Comparison of ENCODE assay signal across 25 cellular contexts in the genomic region with DNA sequence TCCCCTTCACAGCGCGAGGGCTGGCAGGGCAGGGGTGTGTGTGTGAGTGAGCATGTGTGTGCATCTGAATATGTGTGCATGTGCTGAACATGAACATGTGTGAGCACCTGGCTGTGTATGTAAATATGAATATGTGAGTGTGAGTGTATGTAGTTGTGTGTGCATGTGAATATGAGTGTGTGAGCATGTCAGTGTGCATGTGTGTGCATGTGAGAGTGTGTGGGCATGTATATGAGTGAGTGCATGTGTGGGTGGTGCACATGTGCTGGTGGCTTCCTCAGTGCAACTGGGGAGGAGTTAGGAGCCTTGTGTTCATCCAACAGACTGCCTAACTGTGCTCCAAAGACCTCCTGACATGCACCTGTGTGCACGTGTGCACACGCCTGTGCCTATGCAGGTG. TPM values are rescaled to one million over a fixed set of nuclear protein-coding genes. Genes with fewer than 3 reads are reported as not detected.
DNase-seq lines count a peak whose midpoint lies in the region; ATAC-seq, FAIRE-seq and TF ChIP-seq lines count a peak whose summit lies in the region.
"Had no signal": no experiment of that assay in that cellular context is flagged by ENCODE, and none has a peak within 500 bp of the region (broad histone marks: within the 10 kb centered on the region; RNA-seq: fewer than 3 reads in every experiment).

No MANE protein-coding gene starts in this region.

- FAIRE-seq in GM12878 (lab: Jason Lieb, UNC): no peak
- FAIRE-seq in kidney (lab: Jason Lieb, UNC): no peak
- FAIRE-seq: D721Med, endothelial cell of umbilical vein had no signal

- TF ChIP-seq CTCF in GM13976 (IDR thresholded peaks at IDR 0.05; ENCODE audit: borderline replicate concordance, control extremely low read depth, extremely low read depth, insufficient read depth, missing control alignments) (no peak), GM12878 (IDR thresholded peaks at IDR 0.05 in 2 of 3, conservative IDR thresholded peaks at IDR 0.05 in 1 of 3; ENCODE audit: control insufficient read depth in 2 of 3, extremely low read depth in 1 of 3, insufficient read depth in 1 of 3, low read depth in 3 of 3, low read length in 3 of 3) (no peak), kidney (IDR thresholded peaks at IDR 0.05; ENCODE audit: borderline replicate concordance, extremely low read depth, insufficient read depth) (no peak)

- ATAC-seq in GM12878: peak; percentile 35
- ATAC-seq in GM18511 (IDR thresholded peaks at IDR 0.05; ENCODE audit: unreplicated experiment): no peak
- ATAC-seq: left cardiac atrium had no signal

- no peak overlapping the region for H3K18ac ChIP-seq in mesendoderm (ENCODE audit: low read length)

- H3K27me3 ChIP-seq in GM12878 (replicated peaks in 1 of 2; ENCODE audit: control insufficient read depth in 2 of 2, insufficient read depth in 2 of 2, low read length in 1 of 2) (peaks cover 6 to 9% of the 10 kb centered on the region in 2 experiments; a peak in 3 of 4 replicates), mesendoderm (ENCODE audit: insufficient read depth, low read length, poor library complexity) (peaks cover 8% of the 10 kb centered on the region)

- H3K9ac ChIP-seq in GM12878 (ENCODE audit: control insufficient read depth, insufficient read depth, low read length): no peak overlapping the region
- no peak overlapping the region for H3K9ac ChIP-seq in mesendoderm (ENCODE audit: low read length)
- no peak overlapping the region for H3K9ac ChIP-seq in kidney (ENCODE audit: low read length in 2 of 2)
- H3K9ac ChIP-seq: SK-N-SH had no signal

- no peaks in the 10 kb centered on the region for H3K79me2 ChIP-seq in GM12878 (ENCODE audit: control insufficient read depth, insufficient read depth, low read length)
- H3K79me2 ChIP-seq in mesendoderm (ENCODE audit: control insufficient read depth, insufficient read depth, low read length): no peaks in the 10 kb centered on the region

- DNase-seq in Ammon's horn (ENCODE audit: low spot score) (peak; percentile 65), GM13976 (ENCODE audit: low spot score) (peak; percentile 50), GM12878 (ENCODE audit: low read depth, low spot score) (no peak), mesendoderm (no peak), kidney (no peak), pons (ENCODE audit: low spot score) (no peak), GDM1 (lab: John Stamatoyannopoulos, UW) (no peak)
- DNase-seq: ACHN; activated CD4-positive, alpha-beta T cell treated with anti-CD3 and anti-CD28 coated beads, Interleukin-2, amount 50 U/mL, for 1 hour; adrenal gland; left cardiac atrium; mammary epithelial cell; NCI-H1436 treated with DMSO at 0.1 percent for 48 hours; SK-N-SH; stimulated activated CD4-positive, alpha-beta T cell treated with anti-CD3 and anti-CD28 coated beads, Interleukin-1b, Interleukin-23, amount 100 ng/mL, for 48 hours had no signal

- H3K36me3 ChIP-seq in GM12878 (ENCODE audit: control insufficient read depth in 2 of 2, insufficient read depth in 2 of 2, low read length in 1 of 2) (no peaks in the 10 kb centered on the region), mesendoderm (ENCODE audit: control insufficient read depth, insufficient read depth, low read length) (no peaks in the 10 kb centered on the region), kidney (ENCODE audit: control insufficient read depth in 1 of 2, insufficient read depth in 2 of 2, low read length in 2 of 2) (no peaks in the 10 kb centered on the region)
- H3K36me3 ChIP-seq: adrenal gland, thoracic aorta had no signal

- no peak overlapping the region for H2AFZ ChIP-seq in GM12878 (ENCODE audit: control insufficient read depth, low read depth, low read length)

- peaks cover 2% of the 10 kb centered on the region; the same call in 1 of the 2 replicates for H3K4me1 ChIP-seq in GM12878 (ENCODE audit: control insufficient read depth, insufficient read depth, low read length)
- no peaks in the 10 kb centered on the region for H3K4me1 ChIP-seq in mesendoderm (ENCODE audit: control insufficient read depth, low read depth, low read length)
- H3K4me1 ChIP-seq in kidney (ENCODE audit: control insufficient read depth in 1 of 2, insufficient read depth in 1 of 2, low read depth in 1 of 2, low read length in 2 of 2): no peaks in the 10 kb centered on the region
- H3K4me1 ChIP-seq: adrenal gland had no signal

- no peak overlapping the region for H3K4ac ChIP-seq in mesendoderm (ENCODE audit: low read depth, low read length)

- in situ Hi-C loops in GM13976 (cut with MboI; ENCODE audit: low sequenced_read_pairs, unreplicated experiment): no loop called here
- in situ Hi-C loops in GM12878 (cut with MboI): no loop called here

- no peak for TF ChIP-seq POLR2A in GM12878 (IDR thresholded peaks at IDR 0.05; ENCODE audit: low read depth, low read length)

- no peaks in the 10 kb centered on the region for H3K9me3 ChIP-seq in GM12878 (replicated peaks; ENCODE audit: control insufficient read depth, insufficient read depth, low read length)
- H3K9me3 ChIP-seq in kidney (ENCODE audit: control insufficient read depth in 1 of 2, low read length in 2 of 2): no peaks in the 10 kb centered on the region
- H3K9me3 ChIP-seq: adrenal gland, SK-N-SH, thoracic aorta had no signal

- RAD21 ChIA-PET in GM12878 (lab: Charles Lee; ENCODE audit: unreplicated experiment): no interaction called here

- H2BK120ac ChIP-seq in mesendoderm (ENCODE audit: low read depth, low read length): no peak overlapping the region

- CTCF ChIA-PET in GM12878 (lab: Yijun Ruan, JAX): interaction anchor here (1.3 kb wide), 1 partner anchor 9 kb away, joined by 3 read pairs; no protein-coding TSS in a partner anchor

- H3K27ac ChIP-seq in GM12878 (ENCODE audit: control insufficient read depth, insufficient read depth) (no peak overlapping the region), mesendoderm (ENCODE audit: low read depth, low read length) (no peak overlapping the region), kidney (ENCODE audit: low read depth in 2 of 2, low read length in 2 of 2) (no peak overlapping the region)
- H3K27ac ChIP-seq: adrenal gland, skin epidermis, thoracic aorta had no signal

- BruUV-seq in GM12878 (replicated peaks; lab: Mats Ljungman, UMichigan): no TSS peak

- H3K4me2 ChIP-seq in GM12878 (ENCODE audit: control insufficient read depth, insufficient read depth) (no peak overlapping the region), mesendoderm (ENCODE audit: low read length) (no peak overlapping the region)

- TF ChIP-seq RAD21 in GM12878 (IDR thresholded peaks at IDR 0.05; ENCODE audit: insufficient read depth, low read depth, low read length): no peak

- H3K23ac ChIP-seq in mesendoderm (ENCODE audit: low read length): no peak overlapping the region

- POLR2A ChIA-PET in GM12878 (lab: Charles Lee): no interaction called here

- SMC1A ChIA-PET in GM12878 (lab: Charles Lee; ENCODE audit: uncharacterized antibody, unreplicated experiment): interaction anchor here (1.2 kb wide), 1 partner anchor 148 kb away, joined by 3 read pairs; no protein-coding TSS in a partner anchor

- TF ChIP-seq EP300 in GM12878 (IDR thresholded peaks at IDR 0.05; ENCODE audit: borderline replicate concordance in 1 of 2, control insufficient read depth in 1 of 2, low read depth in 2 of 2, low read length in 2 of 2): no peak

- H2BK15ac ChIP-seq in mesendoderm (replicated peaks; ENCODE audit: low read depth): no peak overlapping the region

- H2BK5ac ChIP-seq in mesendoderm (ENCODE audit: low read length): no peak overlapping the region

- H4K5ac ChIP-seq in mesendoderm (ENCODE audit: low read length): no peak overlapping the region

- WGBS in GM12878 (ENCODE audit: insufficient coverage, insufficient replicate concordance, low lambda C conversion rate, missing lambda C conversion rate): 48% methylated on average over 4 of the region's 4 CpGs
- no CpG with 5 or more reads among the region's 4 CpGs for WGBS in mesendoderm (ENCODE audit: extremely low coverage, insufficient coverage, low lambda C conversion rate)

- H3K79me1 ChIP-seq in mesendoderm (ENCODE audit: low read length): no peaks in the 10 kb centered on the region

- H3K56ac ChIP-seq in mesendoderm (ENCODE audit: low read length): peak overlapping the region; percentile 2

- H4K8ac ChIP-seq in mesendoderm (ENCODE audit: low read depth, low read length): no peak overlapping the region

- intact Hi-C loops in GM12878 (cut with micrococcal nuclease; ENCODE audit: unreplicated experiment) (no loop called here), kidney (cut with DNase I) (no loop called here)

- no peak overlapping the region for H2AK5ac ChIP-seq in mesendoderm (ENCODE audit: low read length)

- H4K20me1 ChIP-seq in GM12878 (ENCODE audit: control insufficient read depth, insufficient read depth): no peaks in the 10 kb centered on the region

- no peak overlapping the region for H3K4me3 ChIP-seq in GM12878
- no peak overlapping the region for H3K4me3 ChIP-seq in mesendoderm (ENCODE audit: low read length)
- H3K4me3 ChIP-seq in kidney (ENCODE audit: low read length in 2 of 2): no peak overlapping the region
- H3K4me3 ChIP-seq: adrenal gland, skin epidermis, thoracic aorta had no signal

RNA-seq across cellular contexts. Expression of a gene that starts 1.3 kb away (rescaled TPM):
- total RNA-seq in GM12878 (2013; cell fraction: nucleolus; rRNA removed): not detected in 2 replicates
- not detected in 2 replicates for total RNA-seq in GM12878 (2014; rRNA removed)
- not detected in 2 replicates for total RNA-seq in GM12878 (2014; rRNA removed; fragmentation: Illumina TruSeq; extraction: Trizol)
- not detected in 2 replicates for total RNA-seq in GM12878 (2021)
- not detected for polyA plus RNA-seq in GM12878 (2011; ENCODE audit: low read depth)
- not detected in 2 replicates for polyA plus RNA-seq in GM12878 (2011; rRNA removed)
- polyA plus RNA-seq in GM12878 (2011; cell fraction: cytosol; rRNA removed): not detected in 2 replicates
- polyA plus RNA-seq in GM12878 (2011; cell fraction: nucleus; rRNA removed): not detected in 2 replicates
- polyA plus RNA-seq in GM12878 (2012): not detected in 2 replicates
- polyA plus RNA-seq in GM12878 (2014; fragmentation: Illumina TruSeq; extraction: Trizol): not detected in 2 replicates
- not detected for polyA plus RNA-seq in GM12878 (2014; fragmentation: Nextera tagmentation; extraction: Ambion mirVana)
- polyA plus RNA-seq in GM12878 (2014; rRNA removed): not detected in 2 replicates
- not detected for polyA plus RNA-seq in GM12878 (2016; fragmentation: Nextera tagmentation; extraction: Ambion mirVana)
- not detected in 2 replicates for polyA minus RNA-seq in GM12878 (2011; rRNA and poly(A)+ RNA removed)
- not detected in 2 replicates for polyA minus RNA-seq in GM12878 (2011; cell fraction: cytosol; rRNA and poly(A)+ RNA removed)
- not detected in 2 replicates for polyA minus RNA-seq in GM12878 (2011; cell fraction: nucleus; rRNA and poly(A)+ RNA removed)
- not detected for polyA plus RNA-seq in mesendoderm (2013, experiment 1 of 2)
- polyA plus RNA-seq in mesendoderm (2013, experiment 2 of 2): not detected
- total RNA-seq in kidney: not detected
- not detected for polyA plus RNA-seq in kidney (ENCODE audit: insufficient read depth, low read depth, low replicate concordance)
- total RNA-seq: activated T-helper 2 cell treated with anti-CD3 and anti-CD28 coated beads, Interferon-gamma antibody, Interleukin-2, Interleukin-4, amounts not matched to agents 10 μg/mL and 5 μg/mL and 100 μg/mL, durations not matched to agents 14 hours and 24 hours and 36 hours; adrenal gland; Daoy; left cardiac atrium; mammary epithelial cell; NCI-H460; T-helper 2 cell treated with Interferon-gamma antibody and Interleukin-4, amounts not matched to agents 100 ng/mL and 5 ng/mL, for 36 hours; thoracic aorta had no signal
- polyA plus RNA-seq: CD14-positive monocyte, mammary epithelial cell, SK-N-SH had no signal

RNA-seq across cellular contexts. Expression of a gene that starts 18.7 kb away (rescaled TPM):
- 25.6 and 33.4 TPM in 2 replicates for total RNA-seq in GM12878 (2013; cell fraction: nucleolus; rRNA removed)
- total RNA-seq in GM12878 (2014; rRNA removed): 104 and 105 TPM in 2 replicates
- total RNA-seq in GM12878 (2014; rRNA removed; fragmentation: Illumina TruSeq; extraction: Trizol): 64.3 and 74.8 TPM in 2 replicates
- total RNA-seq in GM12878 (2021): 73.8 and 76.9 TPM in 2 replicates
- polyA plus RNA-seq in GM12878 (2011; ENCODE audit: low read depth): 23.5 TPM
- polyA plus RNA-seq in GM12878 (2011; rRNA removed): 41.0 and 49.0 TPM in 2 replicates
- 49.0 and 62.8 TPM in 2 replicates for polyA plus RNA-seq in GM12878 (2011; cell fraction: cytosol; rRNA removed)
- polyA plus RNA-seq in GM12878 (2011; cell fraction: nucleus; rRNA removed): 34.8 and 41.5 TPM in 2 replicates
- 38.2 and 42.6 TPM in 2 replicates for polyA plus RNA-seq in GM12878 (2012)
- 31.4 and 51.7 TPM in 2 replicates for polyA plus RNA-seq in GM12878 (2014; fragmentation: Illumina TruSeq; extraction: Trizol)
- 10 to 100 TPM; 89.2 to 92.4 TPM for polyA plus RNA-seq in GM12878 (2014; fragmentation: Nextera tagmentation; extraction: Ambion mirVana)
- 115 and 119 TPM in 2 replicates for polyA plus RNA-seq in GM12878 (2014; rRNA removed)
- 100 to 1,000 TPM; 163 to 175 TPM for polyA plus RNA-seq in GM12878 (2016; fragmentation: Nextera tagmentation; extraction: Ambion mirVana)
- polyA minus RNA-seq in GM12878 (2011; rRNA and poly(A)+ RNA removed): 43.5 and 58.7 TPM in 2 replicates
- polyA minus RNA-seq in GM12878 (2011; cell fraction: cytosol; rRNA and poly(A)+ RNA removed): 15.9 and 16.1 TPM in 2 replicates
- 15.5 and 29.3 TPM in 2 replicates for polyA minus RNA-seq in GM12878 (2011; cell fraction: nucleus; rRNA and poly(A)+ RNA removed)
- 69.7 TPM for polyA plus RNA-seq in mesendoderm (2013, experiment 1 of 2)
- polyA plus RNA-seq in mesendoderm (2013, experiment 2 of 2): 68.0 TPM
- total RNA-seq in kidney: 1.7 TPM
- 0.26 TPM for polyA plus RNA-seq in kidney (ENCODE audit: insufficient read depth, low read depth, low replicate concordance)
- polyA plus RNA-seq: CD14-positive monocyte had no signal

RNA-seq across cellular contexts. Expression of a gene that starts 45.6 kb away (rescaled TPM):
- total RNA-seq in GM12878 (2013; cell fraction: nucleolus; rRNA removed): 58.4 and 68.9 TPM in 2 replicates
- 60.7 and 79.9 TPM in 2 replicates for total RNA-seq in GM12878 (2014; rRNA removed)
- total RNA-seq in GM12878 (2014; rRNA removed; fragmentation: Illumina TruSeq; extraction: Trizol): 51.9 and 54.3 TPM in 2 replicates
- 45.8 and 47.0 TPM in 2 replicates for total RNA-seq in GM12878 (2021)
- 95.9 TPM for polyA plus RNA-seq in GM12878 (2011; ENCODE audit: low read depth)
- polyA plus RNA-seq in GM12878 (2011; rRNA removed): 46.3 and 58.9 TPM in 2 replicates
- 72.4 and 108 TPM in 2 replicates for polyA plus RNA-seq in GM12878 (2011; cell fraction: cytosol; rRNA removed)
- 100 and 117 TPM in 2 replicates for polyA plus RNA-seq in GM12878 (2011; cell fraction: nucleus; rRNA removed)
- polyA plus RNA-seq in GM12878 (2012): 54.5 and 55.0 TPM in 2 replicates
- 70.8 and 77.9 TPM in 2 replicates for polyA plus RNA-seq in GM12878 (2014; fragmentation: Illumina TruSeq; extraction: Trizol)
- polyA plus RNA-seq in GM12878 (2014; fragmentation: Nextera tagmentation; extraction: Ambion mirVana): 10 to 100 TPM; 50.3 to 98.8 TPM
- polyA plus RNA-seq in GM12878 (2014; rRNA removed): 51.2 and 68.7 TPM in 2 replicates
- 10 to 100 TPM; 36.1 to 41.3 TPM for polyA plus RNA-seq in GM12878 (2016; fragmentation: Nextera tagmentation; extraction: Ambion mirVana)
- 66.9 and 116 TPM in 2 replicates for polyA minus RNA-seq in GM12878 (2011; rRNA and poly(A)+ RNA removed)
- polyA minus RNA-seq in GM12878 (2011; cell fraction: cytosol; rRNA and poly(A)+ RNA removed): 25.5 and 26.8 TPM in 2 replicates
- 18.5 and 31.9 TPM in 2 replicates for polyA minus RNA-seq in GM12878 (2011; cell fraction: nucleus; rRNA and poly(A)+ RNA removed)
- polyA plus RNA-seq in mesendoderm (2013, experiment 1 of 2): 32.8 TPM
- polyA plus RNA-seq in mesendoderm (2013, experiment 2 of 2): 31.2 TPM
- 63.9 TPM for total RNA-seq in kidney
- polyA plus RNA-seq in kidney (ENCODE audit: insufficient read depth, low read depth, low replicate concordance): 118 TPM

RNA-seq across cellular contexts. Expression of a gene that starts 45.9 kb away (rescaled TPM):
- total RNA-seq in GM12878 (2013; cell fraction: nucleolus; rRNA removed): 11.3 and 13.8 TPM in 2 replicates
- total RNA-seq in GM12878 (2014; rRNA removed): 93.2 and 102 TPM in 2 replicates
- 49.9 and 53.4 TPM in 2 replicates for total RNA-seq in GM12878 (2014; rRNA removed; fragmentation: Illumina TruSeq; extraction: Trizol)
- 89.7 and 96.3 TPM in 2 replicates for total RNA-seq in GM12878 (2021)
- 34.9 TPM for polyA plus RNA-seq in GM12878 (2011; ENCODE audit: low read depth)
- polyA plus RNA-seq in GM12878 (2011; rRNA removed): 32.6 and 62.7 TPM in 2 replicates
- polyA plus RNA-seq in GM12878 (2011; cell fraction: cytosol; rRNA removed): 161 and 278 TPM in 2 replicates
- 136 and 156 TPM in 2 replicates for polyA plus RNA-seq in GM12878 (2011; cell fraction: nucleus; rRNA removed)
- 62.9 and 70.7 TPM in 2 replicates for polyA plus RNA-seq in GM12878 (2012)
- 27.4 and 55.2 TPM in 2 replicates for polyA plus RNA-seq in GM12878 (2014; fragmentation: Illumina TruSeq; extraction: Trizol)
- polyA plus RNA-seq in GM12878 (2014; fragmentation: Nextera tagmentation; extraction: Ambion mirVana): 10 to 100 TPM in 1 of 2 experiments, 1 to 10 TPM in 1; 4.6 to 13.0 TPM
- polyA plus RNA-seq in GM12878 (2014; rRNA removed): 127 and 128 TPM in 2 replicates
- 100 to 1,000 TPM; 168 to 175 TPM for polyA plus RNA-seq in GM12878 (2016; fragmentation: Nextera tagmentation; extraction: Ambion mirVana)
- polyA minus RNA-seq in GM12878 (2011; rRNA and poly(A)+ RNA removed): 92.8 and 202 TPM in 2 replicates
- 47.4 and 52.8 TPM in 2 replicates for polyA minus RNA-seq in GM12878 (2011; cell fraction: cytosol; rRNA and poly(A)+ RNA removed)
- polyA minus RNA-seq in GM12878 (2011; cell fraction: nucleus; rRNA and poly(A)+ RNA removed): 23.5 and 34.4 TPM in 2 replicates
- polyA plus RNA-seq in mesendoderm (2013, experiment 1 of 2): 73.3 TPM
- polyA plus RNA-seq in mesendoderm (2013, experiment 2 of 2): 72.5 TPM
- total RNA-seq in kidney: 12.7 TPM
- 9.3 TPM for polyA plus RNA-seq in kidney (ENCODE audit: insufficient read depth, low read depth, low replicate concordance)

Comparison
In these comparisons a context has a peak if more than half of its experiments do, and no peak if none do; other contexts are left out.
1. DNase-seq: peak in Ammon's horn (single experiment) and GM13976 (single experiment); none in GM12878 (single experiment), mesendoderm (single experiment), kidney (single experiment), pons (single experiment) and GDM1 (single experiment).